15 cellular contexts compared by ENCODE assay signal in genomic region chr22:20459152-20459542, GRCh38. TPM values are rescaled to one million over a fixed set of nuclear protein-coding genes. Genes with fewer than 3 reads are reported as not detected.
DNase-seq lines count a peak whose midpoint lies in the region; ATAC-seq and TF ChIP-seq lines count a peak whose summit lies in the region.
"Had no signal": no experiment of that assay in that cellular context is flagged by ENCODE, and none has a peak within 500 bp of the region (broad histone marks: within the 10 kb centered on the region; RNA-seq: fewer than 3 reads in every experiment).

No MANE protein-coding gene starts in this region.

- no peaks in the 10 kb centered on the region for H3K9me3 ChIP-seq in CD4-positive, CD25-positive, alpha-beta regulatory T cell (ENCODE audit: control insufficient read depth in 2 of 2, low read length in 2 of 2)
- no peaks in the 10 kb centered on the region for H3K9me3 ChIP-seq in CD8-positive, alpha-beta T cell (ENCODE audit: low read length)
- H3K9me3 ChIP-seq in endodermal cell (ENCODE audit: control insufficient read depth, low read length) (no peaks in the 10 kb centered on the region), neutrophil (no peaks in the 10 kb centered on the region)
- H3K9me3 ChIP-seq: BE2C had no signal

- H3K36me3 Mint-ChIP-seq in CD4-positive, CD25-positive, alpha-beta regulatory T cell: peaks cover 32% of the 10 kb centered on the region
- H3K36me3 Mint-ChIP-seq in CD8-positive, alpha-beta T cell: peaks cover 48% of the 10 kb centered on the region
- H3K36me3 Mint-ChIP-seq in endodermal cell (ENCODE audit: low read depth): peaks cover 19% of the 10 kb centered on the region

- H3K4me3 ChIP-seq in CD4-positive, CD25-positive, alpha-beta regulatory T cell (ENCODE audit: low read depth, low read length): no peak overlapping the region
- no peak overlapping the region for H3K4me3 ChIP-seq in CD8-positive, alpha-beta T cell (ENCODE audit: low read depth, low read length)
- H3K4me3 ChIP-seq in endodermal cell (ENCODE audit: low read length) (no peak overlapping the region), neutrophil (ENCODE audit: low read depth in 1 of 2, low read length in 1 of 2) (no peak overlapping the region)

- ATAC-seq in CD4-positive, CD25-positive, alpha-beta regulatory T cell (ENCODE audit: low read depth in 2 of 2): no peak
- ATAC-seq in CD8-positive, alpha-beta T cell: no peak
- ATAC-seq in GM21423 (IDR thresholded peaks at IDR 0.05; ENCODE audit: unreplicated experiment) (no peak), GM18502 (IDR thresholded peaks at IDR 0.05; ENCODE audit: poor library complexity, unreplicated experiment) (no peak)

- intact Hi-C loops in CD8-positive, alpha-beta T cell (cut with DNase I, micrococcal nuclease): loop anchor here in 1 of 2 experiments (5.0 kb wide), 1 partner anchor 302 kb away; no protein-coding TSS in a partner anchor

- no peak for DNase-seq in CD4-positive, CD25-positive, alpha-beta regulatory T cell
- no peak for DNase-seq in CD8-positive, alpha-beta T cell
- DNase-seq in endodermal cell (peak; percentile 75), kidney glomerular epithelial cell (lab: John Stamatoyannopoulos, UW) (no peak)
- DNase-seq: BE2C, DMS 273 treated with DMSO at 0.1 percent for 48 hours, H7, KG1, NCI-H1092, NCI-H1694, NCI-H510A, NCI-H82 had no signal

- H3K4me1 Mint-ChIP-seq in CD4-positive, CD25-positive, alpha-beta regulatory T cell: peaks cover 19 to 68% (median 38%) of the 10 kb centered on the region in 4 donors
- H3K4me1 Mint-ChIP-seq in CD8-positive, alpha-beta T cell (ENCODE audit: low read depth): peaks cover 55% of the 10 kb centered on the region
- peaks cover 8% of the 10 kb centered on the region for H3K4me1 Mint-ChIP-seq in endodermal cell

- TF ChIP-seq CTCF in CD8-positive, alpha-beta T cell (IDR thresholded peaks at IDR 0.05): no peak
- TF ChIP-seq CTCF in endodermal cell (conservative IDR thresholded peaks at IDR 0.05) (no peak), neutrophil (IDR thresholded peaks at IDR 0.05) (no peak)

- peak overlapping the region in 2 of 3 donors; percentile 62 to 89 for H3K27ac Mint-ChIP-seq in CD4-positive, CD25-positive, alpha-beta regulatory T cell
- peak overlapping the region; percentile 68 for H3K27ac Mint-ChIP-seq in CD8-positive, alpha-beta T cell
- no peak overlapping the region for H3K27ac Mint-ChIP-seq in endodermal cell

- no peaks in the 10 kb centered on the region for H3K27me3 Mint-ChIP-seq in CD4-positive, CD25-positive, alpha-beta regulatory T cell
- H3K27me3 Mint-ChIP-seq in CD8-positive, alpha-beta T cell (ENCODE audit: low read depth): no peaks in the 10 kb centered on the region
- H3K27me3 Mint-ChIP-seq in endodermal cell (ENCODE audit: insufficient read depth): peaks cover 2% of the 10 kb centered on the region

- peaks cover 11% of the 10 kb centered on the region for H3K36me3 ChIP-seq in CD4-positive, CD25-positive, alpha-beta regulatory T cell (ENCODE audit: control insufficient read depth, insufficient read depth, low read length)
- H3K36me3 ChIP-seq in CD8-positive, alpha-beta T cell (ENCODE audit: insufficient read depth, low read length): peaks cover 6% of the 10 kb centered on the region
- H3K36me3 ChIP-seq in endodermal cell (ENCODE audit: control insufficient read depth, insufficient read depth, low read length): peaks cover 18% of the 10 kb centered on the region
- peaks cover 28% of the 10 kb centered on the region for H3K36me3 ChIP-seq in neutrophil

- POLR2A ChIA-PET in CD8-positive, alpha-beta T cell (lab: Charles Lee): no interaction called here

- H3K9me3 Mint-ChIP-seq in CD4-positive, CD25-positive, alpha-beta regulatory T cell: peaks cover 0 to under 1% (median 0%) of the 10 kb centered on the region in 7 donors
- H3K9me3 Mint-ChIP-seq in CD8-positive, alpha-beta T cell: no peaks in the 10 kb centered on the region
- no peaks in the 10 kb centered on the region for H3K9me3 Mint-ChIP-seq in endodermal cell

- no peaks in the 10 kb centered on the region for H3K27me3 ChIP-seq in CD4-positive, CD25-positive, alpha-beta regulatory T cell (ENCODE audit: control insufficient read depth, insufficient read depth, low read length)
- H3K27me3 ChIP-seq in CD8-positive, alpha-beta T cell (ENCODE audit: insufficient read depth, low read length): no peaks in the 10 kb centered on the region
- H3K27me3 ChIP-seq in endodermal cell (ENCODE audit: control insufficient read depth, insufficient read depth, low read length, poor library complexity, severe bottlenecking) (no peaks in the 10 kb centered on the region), neutrophil (no peaks in the 10 kb centered on the region)
- H3K27me3 ChIP-seq: BE2C had no signal

- no peak overlapping the region for H3K9ac ChIP-seq in endodermal cell (ENCODE audit: extremely low read depth, low read length, poor library complexity, severe bottlenecking)

- H3K4me1 ChIP-seq in CD4-positive, CD25-positive, alpha-beta regulatory T cell (ENCODE audit: control insufficient read depth, insufficient read depth, low read length, poor library complexity, severe bottlenecking): peaks cover 34% of the 10 kb centered on the region
- peaks cover 35% of the 10 kb centered on the region for H3K4me1 ChIP-seq in CD8-positive, alpha-beta T cell (ENCODE audit: insufficient read depth, low read length)
- H3K4me1 ChIP-seq in endodermal cell (ENCODE audit: control insufficient read depth, insufficient read depth, low read length) (no peaks in the 10 kb centered on the region), neutrophil (ENCODE audit: control insufficient read depth in 1 of 2, insufficient read depth in 1 of 2, low read depth in 1 of 2, low read length in 1 of 2) (peaks cover 41 to 53% of the 10 kb centered on the region in 2 experiments)
- H3K4me1 ChIP-seq: BE2C had no signal

- H3K4me3 Mint-ChIP-seq in CD4-positive, CD25-positive, alpha-beta regulatory T cell: peak overlapping the region in 2 of 4 donors; percentile 1 to 32
- H3K4me3 Mint-ChIP-seq in CD8-positive, alpha-beta T cell: no peak overlapping the region
- no peak overlapping the region for H3K4me3 Mint-ChIP-seq in endodermal cell

- 86 to 100% methylated on average over 3 of the region's 3 CpGs for WGBS in endodermal cell (ENCODE audit: insufficient coverage in 1 of 2, insufficient read length in 1 of 2), 2 experiments

- CTCF ChIA-PET in CD8-positive, alpha-beta T cell (lab: Charles Lee): interaction anchor here (1.0 to 2.7 kb wide), 2 partner anchors 41 to 107 kb away, joined by 3 to 12 read pairs; no protein-coding TSS in a partner anchor

- no peak overlapping the region for H3K27ac ChIP-seq in CD4-positive, CD25-positive, alpha-beta regulatory T cell (ENCODE audit: insufficient read depth, low read length, poor library complexity, severe bottlenecking)
- H3K27ac ChIP-seq in CD8-positive, alpha-beta T cell (ENCODE audit: low read depth, low read length): no peak overlapping the region
- H3K27ac ChIP-seq in endodermal cell (ENCODE audit: low read depth, low read length) (no peak overlapping the region), neutrophil (peak overlapping the region; percentile 50)

RNA-seq across cellular contexts. Expression of gene SCARF2, which starts 21.5 kb away (rescaled TPM):
- 6.9 TPM for total RNA-seq in CD4-positive, CD25-positive, alpha-beta regulatory T cell
- polyA plus RNA-seq in CD4-positive, CD25-positive, alpha-beta regulatory T cell: 1 to 10 TPM in 2 of 4 donors, under 1 TPM in 2; 0.70 to 1.8 (median 1.1) TPM
- 1 to 10 TPM; 2.6 to 2.7 TPM for total RNA-seq in CD8-positive, alpha-beta T cell
- 10 to 100 TPM; 19.8 to 20.3 TPM for total RNA-seq in endodermal cell
- polyA plus RNA-seq in endodermal cell (2013, experiment 1 of 2): 11.9 TPM
- 12.5 TPM for polyA plus RNA-seq in endodermal cell (2013, experiment 2 of 2)

RNA-seq across cellular contexts. Expression of gene KLHL22, which starts 36.4 kb away (rescaled TPM):
- 55.6 TPM for total RNA-seq in CD4-positive, CD25-positive, alpha-beta regulatory T cell
- 10 to 100 TPM; 40.1 to 48.1 (median 42.4) TPM for polyA plus RNA-seq in CD4-positive, CD25-positive, alpha-beta regulatory T cell
- total RNA-seq in CD8-positive, alpha-beta T cell: 10 to 100 TPM; 24.6 to 27.3 TPM
- 10 to 100 TPM; 26.5 to 32.8 TPM for total RNA-seq in endodermal cell
- 23.7 TPM for polyA plus RNA-seq in endodermal cell (2013, experiment 1 of 2)
- polyA plus RNA-seq in endodermal cell (2013, experiment 2 of 2): 23.3 TPM

RNA-seq across cellular contexts. Expression of gene MED15, which starts 48.3 kb away (rescaled TPM):
- total RNA-seq in CD4-positive, CD25-positive, alpha-beta regulatory T cell: 397 TPM
- 10 to 100 TPM; 35.1 to 43.0 (median 38.5) TPM for polyA plus RNA-seq in CD4-positive, CD25-positive, alpha-beta regulatory T cell
- total RNA-seq in CD8-positive, alpha-beta T cell: 100 to 1,000 TPM; 316 TPM
- 10 to 100 TPM; 61.4 to 62.7 TPM for total RNA-seq in endodermal cell
- 49.1 TPM for polyA plus RNA-seq in endodermal cell (2013, experiment 1 of 2)
- polyA plus RNA-seq in endodermal cell (2013, experiment 2 of 2): 45.9 TPM
